In the genomic region with DNA sequence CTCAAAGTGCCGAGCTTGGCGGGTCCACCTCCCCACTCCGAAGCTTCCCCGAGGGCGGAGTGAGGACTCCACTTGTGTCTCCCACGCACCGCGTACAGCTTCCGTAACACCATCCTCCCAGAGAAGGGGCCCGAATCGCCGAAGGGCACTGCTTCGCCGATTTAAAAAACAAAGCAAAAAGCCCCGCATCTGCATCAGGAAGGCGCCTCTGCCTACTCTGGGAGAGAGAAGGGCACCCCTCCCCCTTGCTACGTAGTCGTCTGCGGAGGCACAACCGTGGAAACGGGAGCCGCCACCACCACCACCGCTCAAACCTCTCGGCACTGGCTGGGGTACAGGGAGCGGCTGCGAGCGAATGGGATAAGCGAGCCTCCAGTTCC, we compare ENCODE assay signal across 8 cellular contexts. TPM values are rescaled to one million over a fixed set of nuclear protein-coding genes. Genes with fewer than 3 reads are reported as not detected.
DNase-seq lines count a peak whose midpoint lies in the region; ATAC-seq and FAIRE-seq lines count a peak whose summit lies in the region.

No MANE protein-coding gene starts in this region.

- intact Hi-C loops in Right ventricle myocardium superior (cut with DNase I), result loop anchor here (10.0 kb wide), 1 partner anchor 77 kb away; the partner anchor contains the start of gene SENP5

- no peak for FAIRE-seq in urothelium cell line (lab: Jason Lieb, UNC)

- peak; percentile 27 for ATAC-seq in GM19023 (IDR thresholded peaks at IDR 0.05; ENCODE audit: unreplicated experiment)
- peak; percentile 19 for ATAC-seq in HG03342 (IDR thresholded peaks at IDR 0.05; ENCODE audit: unreplicated experiment)
- peak; percentile 57 for ATAC-seq in Right ventricle myocardium superior (ENCODE audit: poor library complexity)

- DNase-seq in AG20443 (ENCODE audit: low spot score), result peak; percentile 62
- DNase-seq in RPMI7951 (ENCODE audit: low read depth), result peak; percentile 58
- DNase-seq in activated gamma-delta T cell treated with anti-CD3 and anti-CD28 coated beads, Interleukin-2, amount 50 U/mL, for 16 hours (ENCODE audit: low read depth), result peak; percentile 39
- DNase-seq in Right ventricle myocardium superior, result peak; percentile 59
- peak; percentile 45 for DNase-seq in putamen (ENCODE audit: low spot score)
- peak; percentile 27 for DNase-seq in urothelium cell line (ENCODE audit: low spot score)

RNA-seq across cellular contexts. Expression of gene NCBP2, which starts 0.5 kb away (rescaled TPM):
- 73.3 and 80.0 TPM in 2 replicates for total RNA-seq in RPMI7951 (2014; rRNA removed; shearing (Covaris generic))
- total RNA-seq in Right ventricle myocardium superior, result 29.4 TPM

RNA-seq across cellular contexts. Expression of gene PIGZ, which starts 26.8 kb away (rescaled TPM):
- total RNA-seq in RPMI7951 (2014; rRNA removed; shearing (Covaris generic)), result 2.8 and 4.5 TPM in 2 replicates
- 2.2 TPM for total RNA-seq in Right ventricle myocardium superior

Comparison
In these comparisons a context has a peak if more than half of its experiments do, and no peak if none do; other contexts are left out.
1. Peak in every context shown above with its lines: DNase-seq and ATAC-seq.